1 cellular context compared by ENCODE assay signal in the genomic region with DNA sequence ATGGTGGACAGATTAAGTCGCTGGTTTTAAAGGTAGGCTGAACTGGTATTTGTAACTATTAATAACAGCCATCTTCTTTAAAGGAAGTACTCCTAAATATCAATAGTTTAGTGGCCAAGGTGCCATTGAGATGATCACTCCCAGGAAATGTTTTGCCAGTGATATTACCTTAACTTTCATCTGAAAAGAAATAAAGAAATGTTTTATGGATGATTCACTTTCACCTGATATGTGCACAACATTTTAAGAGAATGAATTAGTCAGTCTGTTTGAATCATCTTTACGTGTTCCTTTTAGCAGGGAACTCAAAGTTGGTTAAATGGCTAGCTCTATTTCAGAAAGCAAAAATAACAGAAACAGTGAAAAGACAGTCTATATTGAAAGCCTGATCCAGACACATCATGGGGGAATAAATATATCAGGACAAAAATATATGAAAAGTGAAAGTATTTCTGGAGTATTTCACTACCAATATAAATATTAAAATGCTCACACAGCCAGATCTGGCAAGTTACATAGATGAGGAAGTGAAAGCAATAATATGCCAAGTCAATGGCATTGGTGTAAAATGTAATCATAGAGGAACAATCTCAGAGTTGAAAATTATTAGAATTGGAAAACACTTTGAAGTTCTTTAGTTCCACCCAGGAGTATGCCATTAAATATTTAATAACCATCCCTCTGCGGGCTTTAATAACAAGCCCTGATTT.
A peak's percentile ranks its signal among the peaks of the same experiment; 100 is the strongest.
TF ChIP-seq lines count a peak whose summit lies in the region.

No MANE protein-coding gene starts in this region.

TF ChIP-seq in HCT116, 20 proteins besides CTCF, POLR2A, EP300 and RAD21:
- TF ChIP-seq EZH2phosphoT487 (IDR thresholded peaks at IDR 0.05; ENCODE audit: borderline replicate concordance) (no peak), YY1 (IDR thresholded peaks at IDR 0.05; ENCODE audit: extremely low read depth, insufficient replicate concordance, low read depth, low read length) (peak; percentile 74), CBX3 (IDR thresholded peaks at IDR 0.05; ENCODE audit: low read depth) (peak; percentile 91), ZFX (IDR thresholded peaks at IDR 0.05) (no peak), CEBPB (IDR thresholded peaks at IDR 0.05; ENCODE audit: low read depth) (peak; percentile 92), POLR2AphosphoS5 (IDR thresholded peaks at IDR 0.05; ENCODE audit: low read depth, low read length) (peak; percentile 61; the same call in 1 of the 2 replicates), SP1 (IDR thresholded peaks at IDR 0.05; ENCODE audit: low read depth) (peak; percentile 99), EZH2 (IDR thresholded peaks at IDR 0.05) (no peak), TCF7L2 (IDR thresholded peaks at IDR 0.05; ENCODE audit: borderline replicate concordance, extremely low read depth, insufficient read depth, insufficient read length) (peak; percentile 13), ZNF274 (IDR thresholded peaks at IDR 0.05; ENCODE audit: low read depth, low read length) (no peak), SIN3A (IDR thresholded peaks at IDR 0.05; ENCODE audit: low read depth) (peak; percentile 92), SRF (IDR thresholded peaks at IDR 0.05; ENCODE audit: low read depth) (peak; percentile 84), FOSL1 (IDR thresholded peaks at IDR 0.05; ENCODE audit: low read depth) (peak; percentile 99), ELF1 (IDR thresholded peaks at IDR 0.05; ENCODE audit: borderline replicate concordance, low read depth) (peak; percentile 38; the same call in 1 of the 2 replicates), JUND (IDR thresholded peaks at IDR 0.05) (peak; percentile 99), EGR1 (IDR thresholded peaks at IDR 0.05; ENCODE audit: low read depth) (peak; percentile 42; the same call in 1 of the 2 replicates)
- TF ChIP-seq, protein P1, sequence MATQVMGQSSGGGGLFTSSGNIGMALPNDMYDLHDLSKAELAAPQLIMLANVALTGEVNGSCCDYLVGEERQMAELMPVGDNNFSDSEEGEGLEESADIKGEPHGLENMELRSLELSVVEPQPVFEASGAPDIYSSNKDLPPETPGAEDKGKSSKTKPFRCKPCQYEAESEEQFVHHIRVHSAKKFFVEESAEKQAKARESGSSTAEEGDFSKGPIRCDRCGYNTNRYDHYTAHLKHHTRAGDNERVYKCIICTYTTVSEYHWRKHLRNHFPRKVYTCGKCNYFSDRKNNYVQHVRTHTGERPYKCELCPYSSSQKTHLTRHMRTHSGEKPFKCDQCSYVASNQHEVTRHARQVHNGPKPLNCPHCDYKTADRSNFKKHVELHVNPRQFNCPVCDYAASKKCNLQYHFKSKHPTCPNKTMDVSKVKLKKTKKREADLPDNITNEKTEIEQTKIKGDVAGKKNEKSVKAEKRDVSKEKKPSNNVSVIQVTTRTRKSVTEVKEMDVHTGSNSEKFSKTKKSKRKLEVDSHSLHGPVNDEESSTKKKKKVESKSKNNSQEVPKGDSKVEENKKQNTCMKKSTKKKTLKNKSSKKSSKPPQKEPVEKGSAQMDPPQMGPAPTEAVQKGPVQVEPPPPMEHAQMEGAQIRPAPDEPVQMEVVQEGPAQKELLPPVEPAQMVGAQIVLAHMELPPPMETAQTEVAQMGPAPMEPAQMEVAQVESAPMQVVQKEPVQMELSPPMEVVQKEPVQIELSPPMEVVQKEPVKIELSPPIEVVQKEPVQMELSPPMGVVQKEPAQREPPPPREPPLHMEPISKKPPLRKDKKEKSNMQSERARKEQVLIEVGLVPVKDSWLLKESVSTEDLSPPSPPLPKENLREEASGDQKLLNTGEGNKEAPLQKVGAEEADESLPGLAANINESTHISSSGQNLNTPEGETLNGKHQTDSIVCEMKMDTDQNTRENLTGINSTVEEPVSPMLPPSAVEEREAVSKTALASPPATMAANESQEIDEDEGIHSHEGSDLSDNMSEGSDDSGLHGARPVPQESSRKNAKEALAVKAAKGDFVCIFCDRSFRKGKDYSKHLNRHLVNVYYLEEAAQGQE (IDR thresholded peaks at IDR 0.05; ENCODE audit: low read depth): no peak
- TF ChIP-seq, protein P2, sequence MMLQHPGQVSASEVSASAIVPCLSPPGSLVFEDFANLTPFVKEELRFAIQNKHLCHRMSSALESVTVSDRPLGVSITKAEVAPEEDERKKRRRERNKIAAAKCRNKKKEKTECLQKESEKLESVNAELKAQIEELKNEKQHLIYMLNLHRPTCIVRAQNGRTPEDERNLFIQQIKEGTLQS (IDR thresholded peaks at IDR 0.05): peak; percentile 73; the same call in 1 of the 2 replicates
- TF ChIP-seq, protein P3, sequence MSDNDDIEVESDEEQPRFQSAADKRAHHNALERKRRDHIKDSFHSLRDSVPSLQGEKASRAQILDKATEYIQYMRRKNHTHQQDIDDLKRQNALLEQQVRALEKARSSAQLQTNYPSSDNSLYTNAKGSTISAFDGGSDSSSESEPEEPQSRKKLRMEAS (IDR thresholded peaks at IDR 0.05): peak; percentile 61; the same call in 1 of the 2 replicates
- TF ChIP-seq, protein P4, sequence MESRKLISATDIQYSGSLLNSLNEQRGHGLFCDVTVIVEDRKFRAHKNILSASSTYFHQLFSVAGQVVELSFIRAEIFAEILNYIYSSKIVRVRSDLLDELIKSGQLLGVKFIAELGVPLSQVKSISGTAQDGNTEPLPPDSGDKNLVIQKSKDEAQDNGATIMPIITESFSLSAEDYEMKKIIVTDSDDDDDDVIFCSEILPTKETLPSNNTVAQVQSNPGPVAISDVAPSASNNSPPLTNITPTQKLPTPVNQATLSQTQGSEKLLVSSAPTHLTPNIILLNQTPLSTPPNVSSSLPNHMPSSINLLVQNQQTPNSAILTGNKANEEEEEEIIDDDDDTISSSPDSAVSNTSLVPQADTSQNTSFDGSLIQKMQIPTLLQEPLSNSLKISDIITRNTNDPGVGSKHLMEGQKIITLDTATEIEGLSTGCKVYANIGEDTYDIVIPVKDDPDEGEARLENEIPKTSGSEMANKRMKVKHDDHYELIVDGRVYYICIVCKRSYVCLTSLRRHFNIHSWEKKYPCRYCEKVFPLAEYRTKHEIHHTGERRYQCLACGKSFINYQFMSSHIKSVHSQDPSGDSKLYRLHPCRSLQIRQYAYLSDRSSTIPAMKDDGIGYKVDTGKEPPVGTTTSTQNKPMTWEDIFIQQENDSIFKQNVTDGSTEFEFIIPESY (IDR thresholded peaks at IDR 0.05; ENCODE audit: extremely low read depth, insufficient replicate concordance, low read length): peak; percentile 36
TF ChIP-seq in HCT116: peak in this region for 15.
